Comparison of ENCODE assay signal across 9 cellular contexts in the genomic region with DNA sequence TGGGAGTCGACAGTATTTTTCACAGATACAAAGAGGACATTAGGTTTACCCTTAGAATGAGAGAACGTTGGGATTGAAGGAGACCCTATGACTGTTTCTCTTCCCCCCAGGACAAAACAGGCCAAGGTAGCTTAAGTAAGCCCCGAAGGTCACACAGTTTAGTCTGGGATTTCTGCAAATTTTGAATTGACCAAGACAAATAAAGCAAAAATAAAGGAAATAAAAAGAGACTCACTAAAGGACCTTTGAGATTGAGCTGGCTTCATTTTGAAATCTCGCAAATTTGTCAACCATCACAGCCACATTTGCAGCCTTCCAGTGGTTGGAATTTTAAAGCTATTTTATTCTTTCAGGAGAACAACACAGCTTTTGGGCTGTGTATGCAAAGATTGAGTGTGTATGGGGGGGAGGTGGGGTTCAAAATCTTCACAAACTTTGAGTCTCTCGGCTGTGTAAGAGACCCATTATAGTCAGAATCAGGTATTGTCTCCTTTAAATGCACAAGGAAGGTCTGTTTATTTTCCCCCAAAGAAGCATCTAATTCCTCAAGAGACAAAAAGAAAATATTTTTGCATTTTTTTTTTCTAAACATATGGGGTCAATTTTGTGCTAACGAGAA. TPM values are rescaled to one million over a fixed set of nuclear protein-coding genes. Genes with fewer than 3 reads are reported as not detected.
A peak's percentile ranks its signal among the peaks of the same experiment; 100 is the strongest.
DNase-seq lines count a peak whose midpoint lies in the region; ATAC-seq and TF ChIP-seq lines count a peak whose summit lies in the region.
"Had no signal": no experiment of that assay in that cellular context is flagged by ENCODE, and none has a peak within 500 bp of the region (broad histone marks: within the 10 kb centered on the region; RNA-seq: fewer than 3 reads in every experiment).

No MANE protein-coding gene starts in this region.

- H3K36me3 Mint-ChIP-seq in activated CD4-positive, alpha-beta T cell treated with anti-CD3 and anti-CD28 coated beads for 36 hours (ENCODE audit: low read depth) = peaks cover 41% of the 10 kb centered on the region
- H3K36me3 Mint-ChIP-seq in glutamatergic neuron (ENCODE audit: unreplicated experiment) = no peaks in the 10 kb centered on the region

- ATAC-seq in activated CD4-positive, alpha-beta T cell treated with anti-CD3 and anti-CD28 coated beads for 36 hours = no peak
- ATAC-seq in SK-N-SH treated with all-trans-retinoic acid at 6 μM for 48 hours = peak; percentile 41
- ATAC-seq in HG02884 (IDR thresholded peaks at IDR 0.05; ENCODE audit: unreplicated experiment) = no peak
- ATAC-seq in HG03097 (IDR thresholded peaks at IDR 0.05; ENCODE audit: low FRiP score, unreplicated experiment) = no peak
- ATAC-seq in GM19035 (IDR thresholded peaks at IDR 0.05; ENCODE audit: unreplicated experiment) = no peak

- H3K4me1 Mint-ChIP-seq in activated CD4-positive, alpha-beta T cell treated with anti-CD3 and anti-CD28 coated beads for 36 hours = peaks cover 43% of the 10 kb centered on the region
- peaks cover 10% of the 10 kb centered on the region for H3K4me1 Mint-ChIP-seq in glutamatergic neuron (ENCODE audit: low read depth, unreplicated experiment)

- peaks cover 3 to 22% (median 11%) of the 10 kb centered on the region in 5 donors for H3K4me1 ChIP-seq in subcutaneous abdominal adipose tissue (ENCODE audit: control insufficient read depth in 5 of 5, insufficient read depth in 5 of 5, low read length in 5 of 5)

- peak overlapping the region; percentile 90 for H3K4me3 Mint-ChIP-seq in activated CD4-positive, alpha-beta T cell treated with anti-CD3 and anti-CD28 coated beads for 36 hours
- H3K4me3 Mint-ChIP-seq in glutamatergic neuron (ENCODE audit: unreplicated experiment) = peak overlapping the region; percentile 88

- H3K9me3 Mint-ChIP-seq in activated CD4-positive, alpha-beta T cell treated with anti-CD3 and anti-CD28 coated beads for 36 hours (ENCODE audit: low read depth) = no peaks in the 10 kb centered on the region
- peaks cover 24% of the 10 kb centered on the region for H3K9me3 Mint-ChIP-seq in glutamatergic neuron (ENCODE audit: unreplicated experiment)

- H3K27ac Mint-ChIP-seq in activated CD4-positive, alpha-beta T cell treated with anti-CD3 and anti-CD28 coated beads for 36 hours = peak overlapping the region; percentile 98
- H3K27ac Mint-ChIP-seq in glutamatergic neuron (ENCODE audit: unreplicated experiment) = peak overlapping the region; percentile 96

- H3K4me3 ChIP-seq in subcutaneous abdominal adipose tissue (ENCODE audit: low read depth in 1 of 5, low read length in 5 of 5) = peak overlapping the region in 2 of 5 donors; percentile 92 to 94
- H3K4me3 ChIP-seq: HAP-1 had no signal

- peaks cover 0 to 3% (median 0%) of the 10 kb centered on the region in 5 donors for H3K27me3 ChIP-seq in subcutaneous abdominal adipose tissue (ENCODE audit: control insufficient read depth in 5 of 5, insufficient read depth in 4 of 5, low read length in 5 of 5)

- CTCF ChIA-PET in activated CD4-positive, alpha-beta T cell treated with anti-CD3 and anti-CD28 coated beads for 36 hours (lab: Charles Lee) = interaction anchor here (0.9 to 2.9 kb wide), 9 partner anchors 24 to 145 kb away, joined by 3 to 22 read pairs (median 5); no protein-coding TSS in a partner anchor

- H3K27me3 Mint-ChIP-seq in activated CD4-positive, alpha-beta T cell treated with anti-CD3 and anti-CD28 coated beads for 36 hours = no peaks in the 10 kb centered on the region
- peaks cover 28% of the 10 kb centered on the region for H3K27me3 Mint-ChIP-seq in glutamatergic neuron (ENCODE audit: unreplicated experiment)

- H3K27ac ChIP-seq in subcutaneous abdominal adipose tissue (ENCODE audit: low read depth, low read length) = peak overlapping the region; percentile 24

- no peak for TF ChIP-seq CTCF in glutamatergic neuron (IDR thresholded peaks at IDR 0.05; ENCODE audit: partially characterized antibody, unreplicated experiment)

- intact Hi-C loops in activated CD4-positive, alpha-beta T cell treated with anti-CD3 and anti-CD28 coated beads for 36 hours (cut with DNase I, micrococcal nuclease) = loop anchor here in 1 of 2 experiments (2.0 to 10.0 kb wide), 2 partner anchors 114 to 396 kb away; no protein-coding TSS in a partner anchor

- peaks cover 0 to 3% (median 0%) of the 10 kb centered on the region in 5 donors for H3K9me3 ChIP-seq in subcutaneous abdominal adipose tissue (ENCODE audit: control insufficient read depth in 5 of 5, low read length in 5 of 5)
- H3K9me3 ChIP-seq: HAP-1 had no signal

- no peak for DNase-seq in activated CD4-positive, alpha-beta T cell treated with anti-CD3 and anti-CD28 coated beads for 36 hours
- no peak for DNase-seq in activated CD4-positive, alpha-beta T cell treated with anti-CD3 and anti-CD28 coated beads for 1 hour
- no peak for DNase-seq in glutamatergic neuron

- peaks cover 0 to 5% (median 0%) of the 10 kb centered on the region in 5 donors for H3K36me3 ChIP-seq in subcutaneous abdominal adipose tissue (ENCODE audit: control insufficient read depth in 5 of 5, insufficient read depth in 5 of 5, low read length in 5 of 5)

- POLR2A ChIA-PET in activated CD4-positive, alpha-beta T cell treated with anti-CD3 and anti-CD28 coated beads for 36 hours (lab: Charles Lee) = interaction anchor here (0.6 to 3.6 kb wide), 7 partner anchors 22 to 112 kb away, joined by 3 to 14 read pairs (median 4); no protein-coding TSS in a partner anchor

- H3K9ac ChIP-seq in subcutaneous abdominal adipose tissue (ENCODE audit: low read length in 5 of 5) = peak overlapping the region in 1 of 5 donors; percentile 16

TF ChIP-seq in SK-N-SH treated with all-trans-retinoic acid at 6 μM for 48 hours, 23 proteins besides CTCF, POLR2A, EP300 and RAD21:
- TF ChIP-seq RARB (CRISPR knock-in tag; IDR thresholded peaks at IDR 0.05) = 0 out of 2 replicates have a peak, but pooled peaks have one; percentile 17
- TF ChIP-seq ZC3H10 (CRISPR knock-in tag; IDR thresholded peaks at IDR 0.05) = peak; percentile 74; the same call in 1 of the 2 replicates
- no peak for TF ChIP-seq ESRRG (CRISPR knock-in tag; IDR thresholded peaks at IDR 0.05)

RNA-seq across cellular contexts. Expression of a gene that starts 4.2 kb away (rescaled TPM):
- total RNA-seq in activated CD4-positive, alpha-beta T cell treated with anti-CD3 and anti-CD28 coated beads for 36 hours = 1,000 to 10,000 TPM; 3,666 to 4,468 TPM
- total RNA-seq in glutamatergic neuron (ENCODE audit: unreplicated experiment) = 4,532 TPM
